Comparison of ENCODE assay signal across 21 cellular contexts in the genomic region with DNA sequence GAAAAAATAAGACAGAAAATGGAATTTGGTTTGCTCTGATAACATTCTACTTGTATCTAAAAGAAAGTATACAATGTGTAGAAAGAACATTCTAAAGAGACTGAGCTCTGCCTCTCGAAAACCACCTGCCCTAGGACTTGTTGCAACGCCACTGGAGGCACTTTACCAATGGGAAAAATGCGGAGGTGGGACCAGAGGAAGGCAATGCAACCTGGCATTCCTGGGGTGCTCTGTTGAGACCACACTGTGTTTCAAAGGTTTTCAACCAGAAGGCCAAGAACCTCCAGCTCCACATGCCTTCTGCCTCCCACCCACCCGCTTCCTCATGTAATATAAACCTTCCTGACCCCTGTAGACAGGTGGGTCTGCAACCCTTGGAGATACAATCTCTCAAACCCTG. TPM values are rescaled to one million over a fixed set of nuclear protein-coding genes. Genes with fewer than 3 reads are reported as not detected.
DNase-seq lines count a peak whose midpoint lies in the region; ATAC-seq and TF ChIP-seq lines count a peak whose summit lies in the region.
"Had no signal": no experiment of that assay in that cellular context is flagged by ENCODE, and none has a peak within 500 bp of the region (broad histone marks: within the 10 kb centered on the region; RNA-seq: fewer than 3 reads in every experiment).

No MANE protein-coding gene starts in this region.

- H3K4me3 ChIP-seq in GM23338: no peak overlapping the region
- H3K4me3 ChIP-seq in NB4 (ENCODE audit: low read depth, low read length): peak overlapping the region; percentile 2
- no peak overlapping the region for H3K4me3 ChIP-seq in esophagus muscularis mucosa
- no peak overlapping the region for H3K4me3 ChIP-seq in right cardiac atrium (ENCODE audit: low read length)
- H3K4me3 ChIP-seq: PC-9, SJCRH30 had no signal

- no peaks in the 10 kb centered on the region for H3K79me2 ChIP-seq in GM23338 (replicated peaks; ENCODE audit: insufficient read depth)

- H3K9me3 Mint-ChIP-seq in GM23338: no peaks in the 10 kb centered on the region
- H3K9me3 Mint-ChIP-seq: CD4-positive, alpha-beta memory T cell had no signal

- H3K9me3 ChIP-seq in esophagus muscularis mucosa (no peaks in the 10 kb centered on the region), right cardiac atrium (ENCODE audit: control insufficient read depth, low read length) (no peaks in the 10 kb centered on the region)
- H3K9me3 ChIP-seq: SJCRH30 had no signal

- H3K4me2 ChIP-seq in GM23338: peak overlapping the region; percentile 18; the same call in 1 of the 2 replicates
- H3K4me2 ChIP-seq: PC-9 had no signal

- H3K4me1 ChIP-seq in GM23338 (ENCODE audit: insufficient read depth) (peaks cover 70% of the 10 kb centered on the region), esophagus muscularis mucosa (peaks cover 8 to 16% (median 14%) of the 10 kb centered on the region in 4 donors), right cardiac atrium (ENCODE audit: control insufficient read depth, insufficient read depth, low read length) (peaks cover 3% of the 10 kb centered on the region)
- H3K4me1 ChIP-seq: SJCRH30 had no signal

- peaks cover 43% of the 10 kb centered on the region for H3K4me1 Mint-ChIP-seq in GM23338

- peak; percentile 15 for DNase-seq in SIG-M5 treated with dmso at 0.1 percent for 504 hours (lab: John Stamatoyannopoulos, UW; ENCODE audit: unreplicated experiment)
- no peak for DNase-seq in SIG-M5 (lab: John Stamatoyannopoulos, UW)
- DNase-seq in GM23338 (ENCODE audit: low spot score): peak; percentile 77
- DNase-seq in NB4 (ENCODE audit: low read depth): peak; percentile 54
- peak; percentile 60 for DNase-seq in esophagus muscularis mucosa (ENCODE audit: extremely low spot score)
- DNase-seq in right cardiac atrium: no peak
- no peak for DNase-seq in NCI-H146 (lab: John Stamatoyannopoulos, UW)
- DNase-seq in iPS-NIHi7 (ENCODE audit: extremely low spot score): no peak
- DNase-seq: 8988T, DMS53, EL, MM.1S, NCI-H187 treated with DMSO at 0.1 percent for 48 hours, NCI-H2227 treated with DMSO at 0.1 percent for 48 hours, NCI-H524, PC-9, SJCRH30 had no signal

- TF ChIP-seq POLR2A in NB4 (IDR thresholded peaks at IDR 0.05; ENCODE audit: extremely low read depth, insufficient read length) (no peak), esophagus muscularis mucosa (IDR thresholded peaks at IDR 0.05; ENCODE audit: low read depth) (no peak)

- H3K36me3 Mint-ChIP-seq in GM23338 (ENCODE audit: low read depth): no peaks in the 10 kb centered on the region; the same call in 2 of the 3 replicates
- H3K36me3 Mint-ChIP-seq: CD4-positive, alpha-beta memory T cell had no signal

- H3F3A ChIP-seq in GM23338 (replicated peaks; ENCODE audit: low read depth): 0 out of 2 replicates have a peak, but pooled peaks cover under 1% of the 10 kb centered on the region

- intact Hi-C loops in esophagus muscularis mucosa (cut with DNase I) (no loop called here), right cardiac atrium (cut with DNase I) (no loop called here)

- H2AFZ ChIP-seq in GM23338: no peak overlapping the region
- H2AFZ ChIP-seq: PC-9 had no signal

- TF ChIP-seq CTCF in GM23338 (conservative IDR thresholded peaks at IDR 0.05; ENCODE audit: low read depth in 2 of 2): no peak
- no peak for TF ChIP-seq CTCF in NB4 (IDR thresholded peaks at IDR 0.05; ENCODE audit: low read depth, low read length)
- TF ChIP-seq CTCF in esophagus muscularis mucosa (IDR thresholded peaks at IDR 0.05): no peak

- peaks cover 34% of the 10 kb centered on the region for H3K27me3 Mint-ChIP-seq in GM23338 (ENCODE audit: insufficient read depth, low read depth, poor library complexity)

- H3K27ac Mint-ChIP-seq in GM23338: no peak overlapping the region

- H3K36me3 ChIP-seq in GM23338 (ENCODE audit: insufficient read depth) (no peaks in the 10 kb centered on the region; the same call in 1 of the 2 replicates), esophagus muscularis mucosa (no peaks in the 10 kb centered on the region)
- H3K36me3 ChIP-seq: SJCRH30 had no signal

- H3K4me3 Mint-ChIP-seq in GM23338: no peak overlapping the region

- peaks cover 43% of the 10 kb centered on the region for H3K27me3 ChIP-seq in GM23338 (ENCODE audit: insufficient read depth)
- H3K27me3 ChIP-seq in esophagus muscularis mucosa: peaks cover 0 to 93% (median 46%) of the 10 kb centered on the region in 4 donors
- H3K27me3 ChIP-seq in right cardiac atrium (ENCODE audit: control insufficient read depth, insufficient read depth): peaks cover 9% of the 10 kb centered on the region
- H3K27me3 ChIP-seq: SJCRH30 had no signal

- no peaks in the 10 kb centered on the region for H3K9me2 ChIP-seq in GM23338 (ENCODE audit: insufficient read depth)

- no peak for TF ChIP-seq EP300 in esophagus muscularis mucosa (IDR thresholded peaks at IDR 0.05)

- H4K20me1 ChIP-seq in GM23338 (replicated peaks; ENCODE audit: insufficient read depth): no peaks in the 10 kb centered on the region

- ATAC-seq in GM23338 (peak; percentile 58), right cardiac atrium (no peak)

- 79% methylated on average over 4 of the region's 4 CpGs for WGBS in esophagus muscularis mucosa
- 82% methylated on average over 4 of the region's 4 CpGs for whole genome bisulfite sequencing in right cardiac atrium

- H3K27ac ChIP-seq in GM23338 (ENCODE audit: low read depth) (peak overlapping the region; percentile 56; the same call in 1 of the 2 replicates), esophagus muscularis mucosa (replicated peaks in 1 of 4) (no peak overlapping the region), right cardiac atrium (ENCODE audit: low read length) (no peak overlapping the region)
- H3K27ac ChIP-seq: PC-9, RWPE1, SJCRH30 had no signal

TF ChIP-seq in GM23338, 12 proteins besides CTCF, POLR2A, EP300 and RAD21 (continues in another document):
- TF ChIP-seq STAT1 (IDR thresholded peaks at IDR 0.05; ENCODE audit: unreplicated experiment) (no peak), NANOG (IDR thresholded peaks at IDR 0.05; ENCODE audit: borderline replicate concordance) (no peak), ZNF114 (CRISPR knock-in tag; IDR thresholded peaks at IDR 0.05) (no peak)
- TF ChIP-seq, protein P1, sequence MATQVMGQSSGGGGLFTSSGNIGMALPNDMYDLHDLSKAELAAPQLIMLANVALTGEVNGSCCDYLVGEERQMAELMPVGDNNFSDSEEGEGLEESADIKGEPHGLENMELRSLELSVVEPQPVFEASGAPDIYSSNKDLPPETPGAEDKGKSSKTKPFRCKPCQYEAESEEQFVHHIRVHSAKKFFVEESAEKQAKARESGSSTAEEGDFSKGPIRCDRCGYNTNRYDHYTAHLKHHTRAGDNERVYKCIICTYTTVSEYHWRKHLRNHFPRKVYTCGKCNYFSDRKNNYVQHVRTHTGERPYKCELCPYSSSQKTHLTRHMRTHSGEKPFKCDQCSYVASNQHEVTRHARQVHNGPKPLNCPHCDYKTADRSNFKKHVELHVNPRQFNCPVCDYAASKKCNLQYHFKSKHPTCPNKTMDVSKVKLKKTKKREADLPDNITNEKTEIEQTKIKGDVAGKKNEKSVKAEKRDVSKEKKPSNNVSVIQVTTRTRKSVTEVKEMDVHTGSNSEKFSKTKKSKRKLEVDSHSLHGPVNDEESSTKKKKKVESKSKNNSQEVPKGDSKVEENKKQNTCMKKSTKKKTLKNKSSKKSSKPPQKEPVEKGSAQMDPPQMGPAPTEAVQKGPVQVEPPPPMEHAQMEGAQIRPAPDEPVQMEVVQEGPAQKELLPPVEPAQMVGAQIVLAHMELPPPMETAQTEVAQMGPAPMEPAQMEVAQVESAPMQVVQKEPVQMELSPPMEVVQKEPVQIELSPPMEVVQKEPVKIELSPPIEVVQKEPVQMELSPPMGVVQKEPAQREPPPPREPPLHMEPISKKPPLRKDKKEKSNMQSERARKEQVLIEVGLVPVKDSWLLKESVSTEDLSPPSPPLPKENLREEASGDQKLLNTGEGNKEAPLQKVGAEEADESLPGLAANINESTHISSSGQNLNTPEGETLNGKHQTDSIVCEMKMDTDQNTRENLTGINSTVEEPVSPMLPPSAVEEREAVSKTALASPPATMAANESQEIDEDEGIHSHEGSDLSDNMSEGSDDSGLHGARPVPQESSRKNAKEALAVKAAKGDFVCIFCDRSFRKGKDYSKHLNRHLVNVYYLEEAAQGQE (IDR thresholded peaks at IDR 0.05; ENCODE audit: unreplicated experiment): no peak

RNA-seq across cellular contexts. Expression of a gene that starts 4.5 kb away (rescaled TPM):
- 0.89 and 2.1 TPM in 2 replicates for total RNA-seq in GM23338 (2014; rRNA removed; shearing (Covaris generic))
- polyA plus RNA-seq in GM23338 (2016; fragmentation: Nextera tagmentation; extraction: Ambion mirVana): 2.3 and 3.1 TPM in 2 replicates
- total RNA-seq in esophagus muscularis mucosa: 1 to 10 TPM in 1 of 4 donors, under 1 TPM in 2, not detected in 1; 0.29 to 2.0 (median 0.71) TPM
- total RNA-seq in right cardiac atrium: under 1 TPM in 2 of 4 donors, not detected in 2; 0.15 to 0.31 TPM
- 0.11 TPM for polyA plus RNA-seq in right cardiac atrium
- total RNA-seq: LHCN-M2, PC-9, SJCRH30 had no signal
- polyA plus RNA-seq: AG04450 had no signal

RNA-seq across cellular contexts. Expression of a gene that starts 26.8 kb away (rescaled TPM):
- 11.3 and 11.8 TPM in 2 replicates for total RNA-seq in GM23338 (2014; rRNA removed; shearing (Covaris generic))
- 7.8 and 9.5 TPM in 2 replicates for polyA plus RNA-seq in GM23338 (2016; fragmentation: Nextera tagmentation; extraction: Ambion mirVana)
- total RNA-seq in esophagus muscularis mucosa: 1 to 10 TPM; 2.2 to 4.3 (median 2.5) TPM
- 1 to 10 TPM in 3 of 4 donors, under 1 TPM in 1; 0.97 to 5.4 (median 2.9) TPM for total RNA-seq in right cardiac atrium
- 1.2 TPM for polyA plus RNA-seq in right cardiac atrium
- total RNA-seq: LHCN-M2, PC-9, SJCRH30 had no signal
- polyA plus RNA-seq: AG04450 had no signal

RNA-seq across cellular contexts. Expression of a gene that starts 55.2 kb away (rescaled TPM):
- total RNA-seq in GM23338 (2014; rRNA removed; shearing (Covaris generic)): 9.7 and 14.4 TPM in 2 replicates
- polyA plus RNA-seq in GM23338 (2016; fragmentation: Nextera tagmentation; extraction: Ambion mirVana) (5.8 and 6.0 TPM in 2 replicates), right cardiac atrium (25.0 TPM)
- total RNA-seq in esophagus muscularis mucosa (10 to 100 TPM; 36.2 to 51.9 (median 39.4) TPM), right cardiac atrium (10 to 100 TPM; 40.7 to 42.5 (median 41.1) TPM)
- total RNA-seq: PC-9 had no signal

Comparison
In these comparisons a context has a peak if more than half of its experiments do, and no peak if none do; other contexts are left out.
1. DNase-seq: peak in SIG-M5 treated with dmso at 0.1 percent for 504 hours (single experiment), GM23338 (single experiment), NB4 (single experiment) and esophagus muscularis mucosa (single experiment); none in SIG-M5 (single experiment), right cardiac atrium (0 of 3), NCI-H146 (single experiment) and iPS-NIHi7 (single experiment).